ENCODE assay signal across 17 cellular contexts in genomic region chr14:50669441-50669986, GRCh38. TPM values are rescaled to one million over a fixed set of nuclear protein-coding genes. Genes with fewer than 3 reads are reported as not detected.
DNase-seq lines count a peak whose midpoint lies in the region; ATAC-seq, FAIRE-seq and TF ChIP-seq lines count a peak whose summit lies in the region.
"Had no signal": no experiment of that assay in that cellular context is flagged by ENCODE, and none has a peak within 500 bp of the region (broad histone marks: within the 10 kb centered on the region; RNA-seq: fewer than 3 reads in every experiment).

No MANE protein-coding gene starts in this region.

- H3K27me3 Mint-ChIP-seq in neural progenitor cell (ENCODE audit: insufficient read depth, low read depth): no peaks in the 10 kb centered on the region
- H3K27me3 Mint-ChIP-seq: dendritic cell treated with granulocyte-macrophage colony-stimulating factor and Interleukin-4, amounts not matched to agents 40 ng/mL and 50 ng/mL, for 4 days; IgD-negative memory B cell had no signal

- no peak for TF ChIP-seq CTCF in dorsolateral prefrontal cortex (IDR thresholded peaks at IDR 0.05 in 54 of 56, conservative IDR thresholded peaks at IDR 0.05 in 2 of 56; ENCODE audit: low read depth in 1 of 56, partially characterized antibody in 56 of 56)
- no peak for TF ChIP-seq CTCF in neural progenitor cell (IDR thresholded peaks at IDR 0.05)

- no peak for ATAC-seq in HG02588 (IDR thresholded peaks at IDR 0.05; ENCODE audit: unreplicated experiment)
- ATAC-seq: natural killer cell treated with Interleukin-12 subunit alpha and Interleukin-12 subunit beta and Interleukin-15 and Interleukin-18, amount 100 ng/mL, for 72 hours had no signal

- DNase-seq in Caki2 (ENCODE audit: low read depth) (peak; percentile 52), HTR-8/SVneo (ENCODE audit: insufficient read length, low spot score) (no peak), dorsolateral prefrontal cortex (no peak), neural progenitor cell (ENCODE audit: low spot score) (peak; percentile 49), HUDEP-2 (lab: John Stamatoyannopoulos, UW; ENCODE audit: unreplicated experiment in 76 of 76) (no peak), H4 (ENCODE audit: low spot score) (no peak)
- no peak for DNase-seq in activated CD4-positive, alpha-beta T cell treated with anti-CD3 and anti-CD28 coated beads, Interleukin-2, amount 50 U/mL, for 48 hours
- DNase-seq: activated CD4-positive, alpha-beta T cell treated with anti-CD3 and anti-CD28 coated beads for 1 hour; activated naive CD4-positive, alpha-beta T cell; hippocampal formation; NCI-H2107; stimulated activated CD4-positive, alpha-beta T cell treated with anti-CD3 and anti-CD28 coated beads, Interleukin-1b, Interleukin-23, amount 100 ng/mL, for 48 hours had no signal

- H3K4me1 ChIP-seq in neural progenitor cell: peaks cover 31% of the 10 kb centered on the region

- H3K27ac ChIP-seq in dorsolateral prefrontal cortex: peak overlapping the region in 49 of 59 donors; percentile 2 to 99 (median 94)
- no peak overlapping the region for H3K27ac ChIP-seq in neural progenitor cell

- peaks cover 10% of the 10 kb centered on the region for H3K4me1 Mint-ChIP-seq in neural progenitor cell

- FAIRE-seq in HTR-8/SVneo (lab: Jason Lieb, UNC): peak; percentile 51

- H3K9ac ChIP-seq in neural progenitor cell: no peak overlapping the region

- H3K27me3 ChIP-seq in dorsolateral prefrontal cortex: no peaks in the 10 kb centered on the region
- no peaks in the 10 kb centered on the region for H3K27me3 ChIP-seq in neural progenitor cell
- H3K27me3 ChIP-seq: ascending aorta had no signal

- no peak overlapping the region for H3K4me3 Mint-ChIP-seq in neural progenitor cell
- H3K4me3 Mint-ChIP-seq: dendritic cell treated with granulocyte-macrophage colony-stimulating factor and Interleukin-4, amounts not matched to agents 40 ng/mL and 50 ng/mL, for 4 days; IgD-negative memory B cell; natural killer cell treated with Interleukin-12 subunit alpha and Interleukin-12 subunit beta and Interleukin-15 and Interleukin-18, amount 100 ng/mL, for 72 hours had no signal

- peaks cover 5% of the 10 kb centered on the region for H3K36me3 ChIP-seq in neural progenitor cell
- H3K36me3 ChIP-seq: ascending aorta had no signal

- peak overlapping the region; percentile 23 for H2AFZ ChIP-seq in neural progenitor cell (replicated peaks)

- peaks cover 31% of the 10 kb centered on the region for H3K79me2 ChIP-seq in neural progenitor cell (ENCODE audit: low read depth)

- intact Hi-C loops in dorsolateral prefrontal cortex (cut with DNase I): loop anchor here (2.0 to 10.0 kb wide), 3 partner anchors 52 to 109 kb away; partner anchors contain the start of gene ATL1 (in 1 of the 2)

- H3K4me3 ChIP-seq in dorsolateral prefrontal cortex (peak overlapping the region in 26 of 59 donors; percentile 2 to 96 (median 90)), neural progenitor cell (no peak overlapping the region)

- in situ Hi-C loops in Caki2 (cut with HindIII; ENCODE audit: low pct_unique_long_range_greater_than_20kb, low sequenced_read_pairs): no loop called here

- H3K9me3 Mint-ChIP-seq in neural progenitor cell: no peaks in the 10 kb centered on the region
- H3K9me3 Mint-ChIP-seq: dendritic cell treated with granulocyte-macrophage colony-stimulating factor and Interleukin-4, amounts not matched to agents 40 ng/mL and 50 ng/mL, for 4 days; IgD-negative memory B cell; natural killer cell treated with Interleukin-12 subunit alpha and Interleukin-12 subunit beta and Interleukin-15 and Interleukin-18, amount 100 ng/mL, for 72 hours had no signal

- peaks cover 4% of the 10 kb centered on the region for H3K36me3 Mint-ChIP-seq in neural progenitor cell
- H3K36me3 Mint-ChIP-seq: IgD-negative memory B cell; natural killer cell treated with Interleukin-12 subunit alpha and Interleukin-12 subunit beta and Interleukin-15 and Interleukin-18, amount 100 ng/mL, for 72 hours had no signal

- H3F3A ChIP-seq in neural progenitor cell (ENCODE audit: low read depth): peaks cover 32% of the 10 kb centered on the region

- no peak overlapping the region for H3K27ac Mint-ChIP-seq in neural progenitor cell
- H3K27ac Mint-ChIP-seq: dendritic cell treated with granulocyte-macrophage colony-stimulating factor and Interleukin-4, amounts not matched to agents 40 ng/mL and 50 ng/mL, for 4 days; IgD-negative memory B cell; natural killer cell treated with Interleukin-12 subunit alpha and Interleukin-12 subunit beta and Interleukin-15 and Interleukin-18, amount 100 ng/mL, for 72 hours had no signal

- peaks cover 10% of the 10 kb centered on the region for H4K20me1 ChIP-seq in neural progenitor cell (ENCODE audit: low read depth)

- H3K4me2 ChIP-seq in neural progenitor cell: peak overlapping the region; percentile 86

- H3K9me3 ChIP-seq in neural progenitor cell (ENCODE audit: low read depth): no peaks in the 10 kb centered on the region
- H3K9me3 ChIP-seq: ascending aorta had no signal

RNA-seq across cellular contexts. Expression of gene SAV1, which starts 1.4 kb away (rescaled TPM):
- 53.0 and 67.0 TPM in 2 replicates for total RNA-seq in Caki2 (2014; rRNA removed; shearing (Covaris generic); ENCODE audit: low replicate concordance)
- 10 to 100 TPM; 17.4 to 41.1 (median 25.1) TPM for total RNA-seq in dorsolateral prefrontal cortex
- total RNA-seq in neural progenitor cell (ENCODE audit: low replicate concordance): 26.8 and 34.5 TPM in 2 replicates
- total RNA-seq in H4 (2014; rRNA removed; shearing (Covaris generic)): 19.4 and 29.1 TPM in 2 replicates

Comparison
In these comparisons a context has a peak if more than half of its experiments do, and no peak if none do; other contexts are left out.
1. DNase-seq: peak in Caki2 (single experiment) and neural progenitor cell (single experiment); none in HTR-8/SVneo (single experiment), dorsolateral prefrontal cortex (0 of 10), HUDEP-2 (0 of 76), activated CD4-positive, alpha-beta T cell treated with anti-CD3 and anti-CD28 coated beads, Interleukin-2, amount 50 U/mL, for 48 hours (0 of 2) and H4 (single experiment).